In the genomic region with DNA sequence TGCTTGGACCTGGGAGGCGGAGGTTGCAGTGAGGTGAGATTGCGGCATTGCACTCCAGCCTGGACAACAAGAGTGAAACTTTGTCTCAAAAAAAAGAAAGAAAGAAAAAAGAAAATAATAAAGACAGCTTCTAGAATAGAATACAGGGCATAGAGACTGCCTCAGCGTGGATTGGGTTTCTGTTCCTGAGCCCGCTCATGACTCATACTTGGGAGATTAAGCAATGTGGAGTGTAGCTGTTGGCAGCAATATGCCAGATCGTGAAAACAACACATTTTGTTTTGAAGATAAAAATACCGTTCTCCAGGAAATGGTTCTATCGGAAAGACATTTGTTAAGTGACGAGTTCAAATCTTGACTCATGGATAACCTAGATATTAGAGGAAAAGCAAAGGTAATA, we compare ENCODE assay signal across 13 cellular contexts.
DNase-seq lines count a peak whose midpoint lies in the region; ATAC-seq, FAIRE-seq and TF ChIP-seq lines count a peak whose summit lies in the region.
"Had no signal": no experiment of that assay in that cellular context is flagged by ENCODE, and none has a peak within 500 bp of the region (broad histone marks: within the 10 kb centered on the region; RNA-seq: fewer than 3 reads in every experiment).

No MANE protein-coding gene starts in this region.

- FAIRE-seq in GM19239 (lab: Jason Lieb, UNC) = no peak

- H3K4me3 Mint-ChIP-seq in Calu3 (ENCODE audit: low read depth, unreplicated experiment) = no peak overlapping the region
- H3K4me3 Mint-ChIP-seq in activated T-helper 2 cell treated with anti-CD3 and anti-CD28 coated beads, Interferon-gamma antibody, Interleukin-2, Interleukin-4, amounts not matched to agents 10 μg/mL and 5 μg/mL and 100 μg/mL, durations not matched to agents 14 hours and 24 hours and 36 hours (ENCODE audit: low read depth) = no peak overlapping the region

- no peak overlapping the region for H3K27ac Mint-ChIP-seq in Calu3 (ENCODE audit: unreplicated experiment)
- H3K27ac Mint-ChIP-seq in activated T-helper 2 cell treated with anti-CD3 and anti-CD28 coated beads, Interferon-gamma antibody, Interleukin-2, Interleukin-4, amounts not matched to agents 10 μg/mL and 5 μg/mL and 100 μg/mL, durations not matched to agents 14 hours and 24 hours and 36 hours = no peak overlapping the region

- no peaks in the 10 kb centered on the region for H3K4me1 Mint-ChIP-seq in Calu3 (ENCODE audit: low read depth, unreplicated experiment)
- peaks cover 44% of the 10 kb centered on the region for H3K4me1 Mint-ChIP-seq in activated T-helper 2 cell treated with anti-CD3 and anti-CD28 coated beads, Interferon-gamma antibody, Interleukin-2, Interleukin-4, amounts not matched to agents 10 μg/mL and 5 μg/mL and 100 μg/mL, durations not matched to agents 14 hours and 24 hours and 36 hours (ENCODE audit: low read depth)

- intact Hi-C loops in Calu3 (cut with micrococcal nuclease; ENCODE audit: unreplicated experiment) = no loop called here
- intact Hi-C loops in activated T-helper 2 cell treated with anti-CD3 and anti-CD28 coated beads, Interferon-gamma antibody, Interleukin-2, Interleukin-4, amounts not matched to agents 10 μg/mL and 5 μg/mL and 100 μg/mL, durations not matched to agents 14 hours and 24 hours and 36 hours (cut with micrococcal nuclease) = no loop called here

- no peaks in the 10 kb centered on the region for H3K27me3 Mint-ChIP-seq in Calu3 (ENCODE audit: unreplicated experiment)
- no peaks in the 10 kb centered on the region for H3K27me3 Mint-ChIP-seq in activated T-helper 2 cell treated with anti-CD3 and anti-CD28 coated beads, Interferon-gamma antibody, Interleukin-2, Interleukin-4, amounts not matched to agents 10 μg/mL and 5 μg/mL and 100 μg/mL, durations not matched to agents 14 hours and 24 hours and 36 hours (ENCODE audit: low read depth)

- H3K36me3 Mint-ChIP-seq in Calu3 (ENCODE audit: insufficient read depth, unreplicated experiment) = no peaks in the 10 kb centered on the region
- H3K36me3 Mint-ChIP-seq in activated T-helper 2 cell treated with anti-CD3 and anti-CD28 coated beads, Interferon-gamma antibody, Interleukin-2, Interleukin-4, amounts not matched to agents 10 μg/mL and 5 μg/mL and 100 μg/mL, durations not matched to agents 14 hours and 24 hours and 36 hours (ENCODE audit: low read depth) = peaks cover 23% of the 10 kb centered on the region

- CTCF ChIA-PET in Calu3 (lab: Charles Lee) = no interaction called here

- peaks cover 28% of the 10 kb centered on the region for H3K9me3 Mint-ChIP-seq in Calu3 (ENCODE audit: low read depth, unreplicated experiment)
- peaks cover 22% of the 10 kb centered on the region for H3K9me3 Mint-ChIP-seq in activated T-helper 2 cell treated with anti-CD3 and anti-CD28 coated beads, Interferon-gamma antibody, Interleukin-2, Interleukin-4, amounts not matched to agents 10 μg/mL and 5 μg/mL and 100 μg/mL, durations not matched to agents 14 hours and 24 hours and 36 hours

- TF ChIP-seq CTCF in Calu3 (IDR thresholded peaks at IDR 0.05; ENCODE audit: unreplicated experiment) = no peak

- no TSS peak for BruUV-seq in Calu3 (replicated peaks; lab: Mats Ljungman, UMichigan)

- DNase-seq in AG20443 (ENCODE audit: low spot score) (peak; percentile 54), NOMO-1 (lab: John Stamatoyannopoulos, UW; ENCODE audit: unreplicated experiment in 2 of 2) (peak; percentile 83 to 89), mucosa of gallbladder (ENCODE audit: low spot score) (peak; percentile 50), GM19239 (ENCODE audit: insufficient read length, low spot score) (no peak), Calu3 (no peak)
- no peak for DNase-seq in activated T-helper 2 cell treated with anti-CD3 and anti-CD28 coated beads, Interferon-gamma antibody, Interleukin-2, Interleukin-4, amounts not matched to agents 10 μg/mL and 5 μg/mL and 100 μg/mL, durations not matched to agents 14 hours and 24 hours and 36 hours (ENCODE audit: low spot score)
- DNase-seq: activated T-cell treated with anti-CD3 and anti-CD28 coated beads for 4 hours, esophagus squamous epithelium, KBM-7, left colon, NCI-H2171 treated with DMSO at 0.1 percent for 48 hours had no signal

- peak; percentile 90 for ATAC-seq in esophagus mucosa
- no peak for ATAC-seq in HG03108 (IDR thresholded peaks at IDR 0.05; ENCODE audit: unreplicated experiment)
- ATAC-seq: left colon had no signal

Comparison
In these comparisons a context has a peak if more than half of its experiments do, and no peak if none do; other contexts are left out.
1. DNase-seq: peak in AG20443 (single experiment), NOMO-1 (2 of 2) and mucosa of gallbladder (single experiment); none in GM19239 (single experiment), Calu3 (single experiment) and activated T-helper 2 cell treated with anti-CD3 and anti-CD28 coated beads, Interferon-gamma antibody, Interleukin-2, Interleukin-4, amounts not matched to agents 10 μg/mL and 5 μg/mL and 100 μg/mL, durations not matched to agents 14 hours and 24 hours and 36 hours (single experiment).